In genomic region chr12:58567189-58567588, GRCh38 we compare ENCODE assay signal across 15 cellular contexts.
DNase-seq lines count a peak whose midpoint lies in the region; ATAC-seq and TF ChIP-seq lines count a peak whose summit lies in the region.
"Had no signal": no experiment of that assay in that cellular context is flagged by ENCODE, and none has a peak within 500 bp of the region (broad histone marks: within the 10 kb centered on the region; RNA-seq: fewer than 3 reads in every experiment).

No MANE protein-coding gene starts in this region.

- no peak for TF ChIP-seq CTCF in hepatocyte (IDR thresholded peaks at IDR 0.05; ENCODE audit: poor library complexity)

- no peaks in the 10 kb centered on the region for H3K36me3 ChIP-seq in hepatocyte (replicated peaks; ENCODE audit: insufficient read depth, low read depth)
- H3K36me3 ChIP-seq in skeletal muscle satellite cell (ENCODE audit: insufficient read depth, low read length) = no peaks in the 10 kb centered on the region
- H3K36me3 ChIP-seq: HAP-1 had no signal

- no peaks in the 10 kb centered on the region for H4K20me1 ChIP-seq in hepatocyte (ENCODE audit: insufficient read depth, poor library complexity, severe bottlenecking)

- WGBS in hepatocyte (ENCODE audit: low lambda C conversion rate, missing lambda C conversion rate) = 76% methylated on average over 1 of the region's 1 CpG

- no peak overlapping the region for H3K9ac ChIP-seq in skeletal muscle satellite cell (ENCODE audit: low read depth, low read length)

- H3K27ac ChIP-seq in hepatocyte = peak overlapping the region; percentile 28
- H3K27ac ChIP-seq: 22Rv1, HL-60 had no signal

- no peaks in the 10 kb centered on the region for H3K79me2 ChIP-seq in hepatocyte

- H3K9me2 ChIP-seq in hepatocyte (replicated peaks; ENCODE audit: insufficient read depth) = no peaks in the 10 kb centered on the region

- DNase-seq in NCI-H2171 treated with DMSO at 0.1 percent for 48 hours (lab: John Stamatoyannopoulos, UW) = peak; percentile 51
- no peak for DNase-seq in NCI-H2171 (lab: John Stamatoyannopoulos, UW)
- DNase-seq in NCI-H526 treated with DMSO at 0.1 percent for 48 hours (lab: John Stamatoyannopoulos, UW) = peak; percentile 10
- DNase-seq in hepatocyte (ENCODE audit: low spot score) = no peak
- DNase-seq in cardiac septum (ENCODE audit: low spot score) = no peak
- DNase-seq in AG20443 (ENCODE audit: low spot score) = no peak
- DNase-seq: C1 segment of cervical spinal cord; CD4-positive, alpha-beta T cell; DMS79 had no signal

- intact Hi-C loops in cardiac septum (cut with DNase I) = no loop called here

- H3K9me3 ChIP-seq in hepatocyte (ENCODE audit: low read depth) (no peaks in the 10 kb centered on the region), skeletal muscle satellite cell (replicated peaks; ENCODE audit: low read length) (no peaks in the 10 kb centered on the region)
- H3K9me3 ChIP-seq: HAP-1 had no signal

- H2AFZ ChIP-seq in hepatocyte = no peak overlapping the region

- H3K4me1 ChIP-seq in hepatocyte (ENCODE audit: insufficient read depth) (no peaks in the 10 kb centered on the region), skeletal muscle satellite cell (ENCODE audit: control insufficient read depth, insufficient read depth, low read length) (peaks cover 30% of the 10 kb centered on the region)
- H3K4me1 ChIP-seq: HAP-1 had no signal

- no peak overlapping the region for H3K4me2 ChIP-seq in hepatocyte
- peak overlapping the region; percentile 57 for H3K4me2 ChIP-seq in skeletal muscle satellite cell (ENCODE audit: low read length)

- no peak for ATAC-seq in GM19035 (IDR thresholded peaks at IDR 0.05; ENCODE audit: unreplicated experiment)
- ATAC-seq: GM12878 had no signal

- no peaks in the 10 kb centered on the region for H3K27me3 ChIP-seq in hepatocyte
- H3K27me3 ChIP-seq in skeletal muscle satellite cell (ENCODE audit: control insufficient read depth, insufficient read depth, low read length) = no peaks in the 10 kb centered on the region

- H3K4me3 ChIP-seq in hepatocyte = no peak overlapping the region
- H3K4me3 ChIP-seq in skeletal muscle satellite cell (ENCODE audit: low read length) = no peak overlapping the region
- H3K4me3 ChIP-seq: GM12878, HAP-1 had no signal

Comparison
In these comparisons a context has a peak if more than half of its experiments do, and no peak if none do; other contexts are left out.
1. DNase-seq: peak in NCI-H2171 treated with DMSO at 0.1 percent for 48 hours (single experiment) and NCI-H526 treated with DMSO at 0.1 percent for 48 hours (single experiment); none in NCI-H2171 (single experiment), hepatocyte (single experiment), cardiac septum (single experiment) and AG20443 (single experiment).